23 cellular contexts compared by ENCODE assay signal in the genomic region with DNA sequence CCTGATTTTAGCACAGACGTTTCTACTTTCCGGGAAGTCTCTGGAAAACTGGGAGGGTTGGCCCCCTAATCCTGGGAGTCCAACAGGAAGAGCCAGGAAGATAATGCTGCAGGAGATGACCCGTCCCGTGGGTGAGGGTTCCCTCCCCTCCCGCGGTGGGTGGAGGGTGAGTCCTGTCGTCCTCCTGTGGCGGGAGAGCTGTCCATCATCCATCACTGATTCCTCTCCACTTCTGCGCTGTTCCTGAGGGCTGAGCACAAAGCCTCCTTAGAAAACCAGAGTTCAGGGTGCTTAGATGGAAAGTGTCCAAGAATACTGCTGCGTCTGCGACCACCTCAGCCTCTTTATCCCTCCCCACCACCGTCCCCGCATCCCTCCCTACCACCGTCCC. TPM values are rescaled to one million over a fixed set of nuclear protein-coding genes. Genes with fewer than 3 reads are reported as not detected.
DNase-seq lines count a peak whose midpoint lies in the region; ATAC-seq and TF ChIP-seq lines count a peak whose summit lies in the region.
"Had no signal": no experiment of that assay in that cellular context is flagged by ENCODE, and none has a peak within 500 bp of the region (broad histone marks: within the 10 kb centered on the region; RNA-seq: fewer than 3 reads in every experiment).

No MANE protein-coding gene starts in this region.

- H2BK120ac ChIP-seq in trophoblast cell (ENCODE audit: insufficient read depth, low read length, poor library complexity): peak overlapping the region; percentile 21

- H3K14ac ChIP-seq in trophoblast cell (ENCODE audit: low read length): peak overlapping the region; percentile 29

- POLR2A ChIA-PET in MCF 10A (lab: Yijun Ruan, JAX): no interaction called here

- H3K4me2 ChIP-seq in mammary epithelial cell (ENCODE audit: insufficient read depth, low read depth, low read length) (no peak overlapping the region), trophoblast cell (ENCODE audit: low read length) (no peak overlapping the region)

- no peaks in the 10 kb centered on the region for H4K20me1 ChIP-seq in mammary epithelial cell (ENCODE audit: insufficient read depth, low read length)

- dilution Hi-C loops in mammary epithelial cell (cut with HindIII; ENCODE audit: low sequenced_read_pairs): no loop called here

- H2BK5ac ChIP-seq in trophoblast cell (ENCODE audit: low read depth, low read length, poor library complexity): no peak overlapping the region

- in situ Hi-C loops in mammary epithelial cell (cut with MboI; ENCODE audit: low sequenced_read_pairs in 2 of 2): no loop called here

- H3K27ac ChIP-seq in mammary epithelial cell (ENCODE audit: insufficient read depth, low read depth, low read length): no peak overlapping the region
- peak overlapping the region; percentile 63 for H3K27ac ChIP-seq in trophoblast cell (ENCODE audit: low read depth, low read length)
- peak overlapping the region; percentile 60 for H3K27ac ChIP-seq in vagina
- no peak overlapping the region for H3K27ac ChIP-seq in prostate gland
- H3K27ac ChIP-seq: HL-60, SJCRH30 had no signal

- no peak overlapping the region for H2AK5ac ChIP-seq in trophoblast cell (ENCODE audit: low read length)

- H3K27me3 Mint-ChIP-seq in MCF 10A (ENCODE audit: insufficient read depth, unreplicated experiment): peaks cover 90% of the 10 kb centered on the region
- no peaks in the 10 kb centered on the region for H3K27me3 Mint-ChIP-seq in activated T-helper 17 cell treated with anti-CD3 and anti-CD28 coated beads, Interleukin-2, amount 50 U/mL, for 72 hours
- H3K27me3 Mint-ChIP-seq: IgD-negative memory B cell had no signal

- CTCF ChIA-PET in MCF 10A (lab: Yijun Ruan, JAX): no interaction called here
- CTCF ChIA-PET in mammary epithelial cell (lab: Charles Lee; ENCODE audit: low non-redundant PET): no interaction called here

- no peaks in the 10 kb centered on the region for H3K9me3 Mint-ChIP-seq in MCF 10A (ENCODE audit: unreplicated experiment)
- H3K9me3 Mint-ChIP-seq in activated T-helper 17 cell treated with anti-CD3 and anti-CD28 coated beads, Interleukin-2, amount 50 U/mL, for 72 hours: no peaks in the 10 kb centered on the region

- intact Hi-C loops in MCF 10A (cut with micrococcal nuclease) (no loop called here), mammary epithelial cell (cut with micrococcal nuclease) (no loop called here), vagina (cut with DNase I) (no loop called here), prostate gland (cut with DNase I) (no loop called here)

- H3K4me1 ChIP-seq in mammary epithelial cell (ENCODE audit: insufficient read depth, low read length): no peaks in the 10 kb centered on the region
- H3K4me1 ChIP-seq in trophoblast cell (ENCODE audit: control insufficient read depth in 1 of 2, insufficient read depth in 2 of 2, low read length in 2 of 2): peaks cover 8 to 10% of the 10 kb centered on the region in 2 experiments
- H3K4me1 ChIP-seq in vagina: peaks cover 10% of the 10 kb centered on the region
- no peaks in the 10 kb centered on the region for H3K4me1 ChIP-seq in prostate gland (replicated peaks)
- H3K4me1 ChIP-seq: SJCRH30 had no signal

- H3K27ac Mint-ChIP-seq in MCF 10A (ENCODE audit: low read depth, unreplicated experiment): no peak overlapping the region
- H3K27ac Mint-ChIP-seq in activated T-helper 17 cell treated with anti-CD3 and anti-CD28 coated beads, Interleukin-2, amount 50 U/mL, for 72 hours: peak overlapping the region; percentile 95

- H4K8ac ChIP-seq in trophoblast cell (ENCODE audit: low read depth, low read length): no peak overlapping the region

- H3K23ac ChIP-seq in trophoblast cell (ENCODE audit: low read length): no peak overlapping the region

- no peaks in the 10 kb centered on the region for H3K4me1 Mint-ChIP-seq in MCF 10A (ENCODE audit: insufficient read depth, unreplicated experiment)
- H3K4me1 Mint-ChIP-seq in activated T-helper 17 cell treated with anti-CD3 and anti-CD28 coated beads, Interleukin-2, amount 50 U/mL, for 72 hours: peaks cover 59% of the 10 kb centered on the region

- H3K79me2 ChIP-seq in mammary epithelial cell (ENCODE audit: insufficient read depth, low read length) (no peaks in the 10 kb centered on the region), trophoblast cell (ENCODE audit: control insufficient read depth, insufficient read depth, low read length, poor library complexity) (no peaks in the 10 kb centered on the region)

- WGBS in mammary epithelial cell (ENCODE audit: low coverage, missing lambda C conversion rate): 49% methylated on average over 7 of the region's 14 CpGs
- WGBS in trophoblast cell (ENCODE audit: extremely low coverage, insufficient coverage, insufficient read length): no CpG with 5 or more reads among the region's 14 CpGs
- WGBS in prostate gland: 89% methylated on average over 14 of the region's 14 CpGs

- H3K27me3 ChIP-seq in mammary epithelial cell (ENCODE audit: insufficient read depth, low read length) (no peaks in the 10 kb centered on the region), trophoblast cell (ENCODE audit: insufficient read depth, low read length) (no peaks in the 10 kb centered on the region), vagina (no peaks in the 10 kb centered on the region), prostate gland (replicated peaks; ENCODE audit: insufficient read depth) (no peaks in the 10 kb centered on the region)
- H3K27me3 ChIP-seq: MG63 had no signal

- TF ChIP-seq POLR2A in vagina (IDR thresholded peaks at IDR 0.05) (no peak), prostate gland (IDR thresholded peaks at IDR 0.05) (no peak)

- peak overlapping the region; percentile 22 for H3K4me3 Mint-ChIP-seq in MCF 10A (ENCODE audit: unreplicated experiment)
- peak overlapping the region; percentile 92 for H3K4me3 Mint-ChIP-seq in activated T-helper 17 cell treated with anti-CD3 and anti-CD28 coated beads, Interleukin-2, amount 50 U/mL, for 72 hours

- H3K79me1 ChIP-seq in trophoblast cell (ENCODE audit: low read length): peaks cover 5% of the 10 kb centered on the region

- H4K12ac ChIP-seq in trophoblast cell (ENCODE audit: low read depth, low read length): no peak overlapping the region

- H4K91ac ChIP-seq in trophoblast cell (ENCODE audit: low read depth, low read length): peak overlapping the region; percentile 64

- H3K4me3 ChIP-seq in mammary epithelial cell (replicated peaks in 1 of 3; ENCODE audit: insufficient read depth in 1 of 3, low read depth in 2 of 3, low read length in 3 of 3) (no peak overlapping the region), trophoblast cell (ENCODE audit: low read depth, low read length) (no peak overlapping the region), vagina (no peak overlapping the region), prostate gland (no peak overlapping the region)
- H3K4me3 ChIP-seq: MG63, SJCRH30 had no signal

- H2BK12ac ChIP-seq in trophoblast cell (ENCODE audit: low read length): peak overlapping the region; percentile 58

- BruUV-seq in MCF 10A (replicated peaks; lab: Mats Ljungman, UMichigan) (no TSS peak), mammary epithelial cell (replicated peaks; lab: Mats Ljungman, UMichigan) (no TSS peak)

- H3K9me3 ChIP-seq in mammary epithelial cell (replicated peaks; ENCODE audit: insufficient read depth, low read length) (no peaks in the 10 kb centered on the region), trophoblast cell (ENCODE audit: insufficient read depth, low read depth, low read length) (peaks cover 2% of the 10 kb centered on the region), vagina (no peaks in the 10 kb centered on the region), prostate gland (no peaks in the 10 kb centered on the region)
- H3K9me3 ChIP-seq: MG63, SJCRH30 had no signal

- no peaks in the 10 kb centered on the region for H3K36me3 Mint-ChIP-seq in MCF 10A (ENCODE audit: insufficient read depth, unreplicated experiment)
- peaks cover 98% of the 10 kb centered on the region for H3K36me3 Mint-ChIP-seq in activated T-helper 17 cell treated with anti-CD3 and anti-CD28 coated beads, Interleukin-2, amount 50 U/mL, for 72 hours (ENCODE audit: low read depth)

- DNase-seq in MCF 10A (ENCODE audit: unreplicated experiment) (no peak), mammary epithelial cell (no peak), trophoblast cell (no peak), vagina (ENCODE audit: extremely low spot score in 2 of 2) (no peak), cerebellar cortex (ENCODE audit: low spot score) (no peak), prostate gland (ENCODE audit: low spot score) (no peak)
- DNase-seq: 8988T, Karpas-422, MG63, NCI-H1048, NCI-H1436, NCI-H1930, NCI-H226, NCI-H524, NCI-H82, PC-3, SJCRH30 had no signal

- no peak overlapping the region for H3K18ac ChIP-seq in trophoblast cell (ENCODE audit: low read length)

- H3K36me3 ChIP-seq in mammary epithelial cell (ENCODE audit: insufficient read depth, low read length) (no peaks in the 10 kb centered on the region), trophoblast cell (ENCODE audit: control insufficient read depth in 1 of 2, insufficient read depth in 2 of 2, low read length in 2 of 2) (no peaks in the 10 kb centered on the region), vagina (no peaks in the 10 kb centered on the region), prostate gland (no peaks in the 10 kb centered on the region)
- H3K36me3 ChIP-seq: MG63, SJCRH30 had no signal

- H3K4ac ChIP-seq in trophoblast cell (ENCODE audit: low read depth, low read length): no peak overlapping the region

- TF ChIP-seq CTCF in MCF 10A (IDR thresholded peaks at IDR 0.05; ENCODE audit: unreplicated experiment): no peak
- no peak for TF ChIP-seq CTCF in mammary epithelial cell (conservative IDR thresholded peaks at IDR 0.05 in 1 of 2, IDR thresholded peaks at IDR 0.05 in 1 of 2; ENCODE audit: extremely low read depth in 1 of 2, insufficient read depth in 1 of 2, low read depth in 1 of 2, low read length in 2 of 2)
- TF ChIP-seq CTCF in vagina (IDR thresholded peaks at IDR 0.05): no peak
- TF ChIP-seq CTCF in prostate gland (IDR thresholded peaks at IDR 0.05): no peak

- H3K9ac ChIP-seq in mammary epithelial cell (ENCODE audit: insufficient read depth, low read length) (no peak overlapping the region), trophoblast cell (ENCODE audit: low read length) (no peak overlapping the region)

- no peak for ATAC-seq in activated T-helper 17 cell treated with anti-CD3 and anti-CD28 coated beads, Interleukin-2, amount 50 U/mL, for 72 hours (replicated peaks)
- no peak for ATAC-seq in GM18861 (IDR thresholded peaks at IDR 0.05; ENCODE audit: unreplicated experiment)
- ATAC-seq: PC-3 had no signal

- H2AFZ ChIP-seq in mammary epithelial cell (ENCODE audit: low read depth, low read length) (no peak overlapping the region), trophoblast cell (ENCODE audit: insufficient read depth, low read length, poor library complexity) (no peak overlapping the region)

RNA-seq across cellular contexts. Expression of a gene that starts 6.1 kb away (rescaled TPM):
- total RNA-seq in MCF 10A (2022): not detected in 2 replicates
- total RNA-seq in mammary epithelial cell: not detected
- not detected for polyA plus RNA-seq in mammary epithelial cell
- polyA minus RNA-seq in mammary epithelial cell: not detected
- total RNA-seq in activated T-helper 17 cell treated with anti-CD3 and anti-CD28 coated beads, Interleukin-2, amount 50 U/mL, for 72 hours: 10 to 100 TPM; 31.5 to 55.7 TPM
- polyA plus RNA-seq in trophoblast cell (2013): not detected in 2 replicates
- 1.2 TPM for total RNA-seq in vagina
- total RNA-seq in prostate gland: not detected
- total RNA-seq: PC-3, SJCRH30 had no signal
- polyA plus RNA-seq: AG04450 had no signal

RNA-seq across cellular contexts. Expression of a gene that starts 40.9 kb away (rescaled TPM):
- total RNA-seq in MCF 10A (2022) (not detected in 2 replicates), mammary epithelial cell (not detected), vagina (not detected), prostate gland (not detected)
- polyA plus RNA-seq in mammary epithelial cell: not detected
- not detected for polyA minus RNA-seq in mammary epithelial cell
- total RNA-seq in activated T-helper 17 cell treated with anti-CD3 and anti-CD28 coated beads, Interleukin-2, amount 50 U/mL, for 72 hours: not detected
- not detected in 2 replicates for polyA plus RNA-seq in trophoblast cell (2013)
- total RNA-seq: HT1080, PC-3, SJCRH30 had no signal
- polyA plus RNA-seq: AG04450, IgD-negative memory B cell had no signal

Comparison
In these comparisons a context has a peak if more than half of its experiments do, and no peak if none do; other contexts are left out.
1. H3K27ac ChIP-seq: peak in trophoblast cell (single experiment) and vagina (single experiment); none in mammary epithelial cell (single experiment) and prostate gland (0 of 2).
2. RNA of a gene that starts 6.1 kb away (total RNA-seq): 31.5 to 55.7 TPM in activated T-helper 17 cell treated with anti-CD3 and anti-CD28 coated beads, Interleukin-2, amount 50 U/mL, for 72 hours; 1.2 TPM in vagina (single experiment), not detected in prostate gland, not detected in MCF 10A and not detected in mammary epithelial cell; every median in the first group is over 10 times any median in the second.